ENCODE assay signal across 1 cellular context in the genomic region with DNA sequence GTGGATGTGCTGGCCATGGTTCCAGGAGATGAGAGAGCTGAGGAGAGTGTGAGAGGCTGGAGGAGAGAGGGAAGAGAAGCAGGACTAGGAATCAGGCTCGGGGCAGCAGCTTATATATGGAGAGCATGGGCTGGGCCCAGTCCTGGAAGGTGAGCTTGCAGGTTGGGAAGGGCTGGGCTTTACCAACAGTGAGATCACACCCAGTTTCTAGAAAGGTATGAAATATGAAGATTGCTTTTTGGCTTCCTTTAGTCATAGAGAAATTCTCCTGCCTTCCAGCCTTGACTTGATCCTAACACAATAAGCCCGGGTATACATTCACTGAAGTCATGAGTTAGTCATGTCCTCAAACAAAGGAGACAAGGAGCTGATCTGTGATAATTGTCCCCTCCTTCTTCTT.
TF ChIP-seq lines count a peak whose summit lies in the region.

Gene KRT6A (minus strand): TSS at position 86 of the 400 bp plus-strand sequence. CDS start 69 bp downstream, at position 17.

TF ChIP-seq in A549, 52 proteins besides CTCF, POLR2A, EP300 and RAD21 (continued from another document):
- TF ChIP-seq FOSB (CRISPR knock-in tag; IDR thresholded peaks at IDR 0.05) (no peak), HES2 (IDR thresholded peaks at IDR 0.05) (no peak), RCOR1 (IDR thresholded peaks at IDR 0.05; ENCODE audit: low read depth, low read length) (no peak)
